9 cellular contexts compared by ENCODE assay signal in the genomic region with DNA sequence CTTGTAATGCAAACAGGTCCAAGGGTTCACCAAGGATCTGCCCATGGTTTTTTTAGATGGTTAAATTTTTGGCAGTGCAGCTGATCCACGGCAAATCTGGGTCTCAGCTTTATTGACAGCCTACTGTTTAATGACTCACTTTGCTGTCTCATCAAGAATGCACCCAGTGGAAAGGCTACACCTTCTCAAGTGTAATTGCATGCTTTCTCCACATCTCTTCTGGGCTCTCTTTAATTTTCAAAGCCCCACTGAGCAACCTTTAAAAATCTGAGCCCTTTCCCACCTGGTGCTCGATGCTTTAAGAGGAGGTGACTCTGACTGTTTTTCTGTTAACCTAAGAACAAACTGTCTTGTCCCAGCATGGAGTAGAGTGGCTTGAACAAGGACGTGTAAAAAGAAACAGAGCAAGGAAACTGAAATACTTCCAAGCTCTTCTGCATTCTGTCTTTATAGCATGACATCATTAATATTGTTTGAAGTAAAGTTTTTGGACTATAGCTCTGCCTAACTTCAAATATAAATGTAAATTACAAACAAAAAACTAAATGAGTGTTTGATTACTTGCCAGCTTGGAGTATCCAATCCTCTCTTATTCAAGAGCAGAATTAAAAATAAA.
DNase-seq lines count a peak whose midpoint lies in the region; ATAC-seq and TF ChIP-seq lines count a peak whose summit lies in the region.
"Had no signal": no experiment of that assay in that cellular context is flagged by ENCODE, and none has a peak within 500 bp of the region (broad histone marks: within the 10 kb centered on the region; RNA-seq: fewer than 3 reads in every experiment).

No MANE protein-coding gene starts in this region.

- H2AFZ ChIP-seq in mesenchymal stem cell (ENCODE audit: low read depth, low read length): no peak overlapping the region

- H4K8ac ChIP-seq in mesenchymal stem cell (ENCODE audit: low read length): no peak overlapping the region

- 0% methylated on average over 1 of the region's 3 CpGs for WGBS in mesenchymal stem cell

- peak overlapping the region in 1 of 2 experiments; percentile 37 for H3K4ac ChIP-seq in mesenchymal stem cell (ENCODE audit: low read depth in 1 of 2, low read length in 2 of 2)

- peak overlapping the region; percentile 96 for H3K27ac ChIP-seq in mesenchymal stem cell (ENCODE audit: low read length, poor library complexity, severe bottlenecking)

- H3K4me3 Mint-ChIP-seq in Calu3 (ENCODE audit: low read depth, unreplicated experiment): no peak overlapping the region
- no peak overlapping the region for H3K4me3 Mint-ChIP-seq in activated T-helper 17 cell treated with anti-CD3 and anti-CD28 coated beads, Interleukin-2, amount 50 U/mL, for 72 hours
- no peak overlapping the region for H3K4me3 Mint-ChIP-seq in activated naive CD4-positive, alpha-beta T cell treated with anti-CD3 and anti-CD28 coated beads for 36 hours

- no peak overlapping the region for H4K91ac ChIP-seq in mesenchymal stem cell (ENCODE audit: low read length)

- ATAC-seq in activated T-helper 17 cell treated with anti-CD3 and anti-CD28 coated beads, Interleukin-2, amount 50 U/mL, for 72 hours (replicated peaks): peak; percentile 50
- ATAC-seq in mucosa of descending colon: no peak

- H2BK12ac ChIP-seq in mesenchymal stem cell (ENCODE audit: low read length in 2 of 2): peak overlapping the region in 1 of 2 experiments; percentile 39

- no peak overlapping the region for H3K23ac ChIP-seq in mesenchymal stem cell (ENCODE audit: low read length in 2 of 2)

- no peak overlapping the region for H2BK120ac ChIP-seq in mesenchymal stem cell (ENCODE audit: low read depth, low read length)

- no peak overlapping the region for H3K14ac ChIP-seq in mesenchymal stem cell (ENCODE audit: low read length in 2 of 2)

- no TSS peak for BruUV-seq in Calu3 (replicated peaks; lab: Mats Ljungman, UMichigan)

- H3K27ac Mint-ChIP-seq in Calu3 (ENCODE audit: unreplicated experiment): peak overlapping the region; percentile 76
- no peak overlapping the region for H3K27ac Mint-ChIP-seq in activated T-helper 17 cell treated with anti-CD3 and anti-CD28 coated beads, Interleukin-2, amount 50 U/mL, for 72 hours
- no peak overlapping the region for H3K27ac Mint-ChIP-seq in activated naive CD4-positive, alpha-beta T cell treated with anti-CD3 and anti-CD28 coated beads for 36 hours

- peaks cover 1% of the 10 kb centered on the region for H3K79me1 ChIP-seq in mesenchymal stem cell (replicated peaks; ENCODE audit: low read length, poor library complexity, severe bottlenecking)

- TF ChIP-seq CTCF in Calu3 (IDR thresholded peaks at IDR 0.05; ENCODE audit: unreplicated experiment) (peak; percentile 20), mucosa of descending colon (IDR thresholded peaks at IDR 0.05) (no peak)

- CTCF ChIA-PET in Calu3 (lab: Charles Lee): interaction anchor here (1.1 to 1.3 kb wide), 4 partner anchors 13 to 67 kb away, joined by 3 to 4 read pairs (median 4); no protein-coding TSS in a partner anchor
- CTCF ChIA-PET in activated naive CD4-positive, alpha-beta T cell treated with anti-CD3 and anti-CD28 coated beads for 36 hours (lab: Charles Lee): no interaction called here

- no peak overlapping the region for H2BK15ac ChIP-seq in mesenchymal stem cell (ENCODE audit: low read depth, poor library complexity, severe bottlenecking)

- peaks cover 15% of the 10 kb centered on the region for H3K36me3 Mint-ChIP-seq in Calu3 (ENCODE audit: insufficient read depth, unreplicated experiment)
- H3K36me3 Mint-ChIP-seq in activated T-helper 17 cell treated with anti-CD3 and anti-CD28 coated beads, Interleukin-2, amount 50 U/mL, for 72 hours (ENCODE audit: low read depth): no peaks in the 10 kb centered on the region
- no peaks in the 10 kb centered on the region for H3K36me3 Mint-ChIP-seq in activated naive CD4-positive, alpha-beta T cell treated with anti-CD3 and anti-CD28 coated beads for 36 hours (ENCODE audit: low read depth)

- no peaks in the 10 kb centered on the region for H3K27me3 ChIP-seq in mesenchymal stem cell (ENCODE audit: control insufficient read depth in 1 of 2, insufficient read depth in 1 of 2, low read length in 2 of 2)

- intact Hi-C loops in Calu3 (cut with micrococcal nuclease; ENCODE audit: unreplicated experiment): no loop called here
- intact Hi-C loops in mucosa of descending colon (cut with DNase I, micrococcal nuclease): no loop called here
- intact Hi-C loops in activated naive CD4-positive, alpha-beta T cell treated with anti-CD3 and anti-CD28 coated beads for 36 hours (cut with micrococcal nuclease): no loop called here

- H3K9me3 ChIP-seq in mesenchymal stem cell (ENCODE audit: control insufficient read depth, low read length): no peaks in the 10 kb centered on the region
- no peaks in the 10 kb centered on the region for H3K9me3 ChIP-seq in mucosa of descending colon

- H3K4me3 ChIP-seq in mesenchymal stem cell (ENCODE audit: insufficient read depth in 1 of 2, low read depth in 1 of 2, low read length in 2 of 2): peak overlapping the region in 1 of 2 experiments; percentile 13
- no peak overlapping the region for H3K4me3 ChIP-seq in mucosa of descending colon

- peaks cover 60% of the 10 kb centered on the region for H3K4me1 Mint-ChIP-seq in Calu3 (ENCODE audit: low read depth, unreplicated experiment)
- peaks cover 13% of the 10 kb centered on the region for H3K4me1 Mint-ChIP-seq in activated T-helper 17 cell treated with anti-CD3 and anti-CD28 coated beads, Interleukin-2, amount 50 U/mL, for 72 hours
- peaks cover 15% of the 10 kb centered on the region for H3K4me1 Mint-ChIP-seq in activated naive CD4-positive, alpha-beta T cell treated with anti-CD3 and anti-CD28 coated beads for 36 hours (ENCODE audit: low read depth)

- H2AK5ac ChIP-seq in mesenchymal stem cell (ENCODE audit: low read length, severe bottlenecking): no peak overlapping the region

- no peaks in the 10 kb centered on the region for H3K27me3 Mint-ChIP-seq in Calu3 (ENCODE audit: unreplicated experiment)
- H3K27me3 Mint-ChIP-seq in activated T-helper 17 cell treated with anti-CD3 and anti-CD28 coated beads, Interleukin-2, amount 50 U/mL, for 72 hours: no peaks in the 10 kb centered on the region
- H3K27me3 Mint-ChIP-seq in activated naive CD4-positive, alpha-beta T cell treated with anti-CD3 and anti-CD28 coated beads for 36 hours (ENCODE audit: low read depth): peaks cover 6% of the 10 kb centered on the region

- H3K36me3 ChIP-seq in mesenchymal stem cell (ENCODE audit: control insufficient read depth in 1 of 2, insufficient read depth in 2 of 2, low read depth in 1 of 2, low read length in 2 of 2) (no peaks in the 10 kb centered on the region), mucosa of descending colon (ENCODE audit: low read depth) (no peaks in the 10 kb centered on the region)

- peak overlapping the region; percentile 71 for H3K9ac ChIP-seq in mesenchymal stem cell (ENCODE audit: low read length)

- H3K4me2 ChIP-seq in mesenchymal stem cell (ENCODE audit: low read length, poor library complexity, severe bottlenecking): no peak overlapping the region

- H3K9me3 Mint-ChIP-seq in Calu3 (ENCODE audit: low read depth, unreplicated experiment): no peaks in the 10 kb centered on the region
- H3K9me3 Mint-ChIP-seq in activated T-helper 17 cell treated with anti-CD3 and anti-CD28 coated beads, Interleukin-2, amount 50 U/mL, for 72 hours: no peaks in the 10 kb centered on the region
- H3K9me3 Mint-ChIP-seq in activated naive CD4-positive, alpha-beta T cell treated with anti-CD3 and anti-CD28 coated beads for 36 hours: no peaks in the 10 kb centered on the region

- peaks cover 5% of the 10 kb centered on the region for H3K4me1 ChIP-seq in mesenchymal stem cell (ENCODE audit: control insufficient read depth, insufficient read depth, low read depth, low read length)
- H3K4me1 ChIP-seq in mucosa of descending colon (ENCODE audit: low read depth): no peaks in the 10 kb centered on the region

- H3K18ac ChIP-seq in mesenchymal stem cell (ENCODE audit: low read depth in 1 of 2, low read length in 2 of 2): peak overlapping the region; percentile 28 to 34

- DNase-seq in Calu3 (peak; percentile 32), LHCN-M2 (ENCODE audit: low read depth) (peak; percentile 94), mesenchymal stem cell (peak; percentile 73), mucosa of descending colon (no peak), GM19240 (ENCODE audit: insufficient read length, low spot score) (no peak), NCI-H1105 treated with DMSO at 0.1 percent for 48 hours (lab: John Stamatoyannopoulos, UW) (no peak)
- no peak for DNase-seq in activated naive CD4-positive, alpha-beta T cell treated with anti-CD3 and anti-CD28 coated beads for 36 hours
- DNase-seq: activated CD4-positive, alpha-beta T cell treated with anti-CD3 and anti-CD28 coated beads, Interleukin-2, amount 50 U/mL, for 48 hours had no signal

- peak overlapping the region; percentile 57 for H2BK5ac ChIP-seq in mesenchymal stem cell (ENCODE audit: low read depth, low read length, poor library complexity, severe bottlenecking)

Comparison
In these comparisons a context has a peak if more than half of its experiments do, and no peak if none do; other contexts are left out.
1. DNase-seq: peak in Calu3 (single experiment), LHCN-M2 (single experiment) and mesenchymal stem cell (single experiment); none in mucosa of descending colon (0 of 3), GM19240 (single experiment), NCI-H1105 treated with DMSO at 0.1 percent for 48 hours (single experiment) and activated naive CD4-positive, alpha-beta T cell treated with anti-CD3 and anti-CD28 coated beads for 36 hours (single experiment).